ENCODE assay signal across 7 cellular contexts in the genomic region with DNA sequence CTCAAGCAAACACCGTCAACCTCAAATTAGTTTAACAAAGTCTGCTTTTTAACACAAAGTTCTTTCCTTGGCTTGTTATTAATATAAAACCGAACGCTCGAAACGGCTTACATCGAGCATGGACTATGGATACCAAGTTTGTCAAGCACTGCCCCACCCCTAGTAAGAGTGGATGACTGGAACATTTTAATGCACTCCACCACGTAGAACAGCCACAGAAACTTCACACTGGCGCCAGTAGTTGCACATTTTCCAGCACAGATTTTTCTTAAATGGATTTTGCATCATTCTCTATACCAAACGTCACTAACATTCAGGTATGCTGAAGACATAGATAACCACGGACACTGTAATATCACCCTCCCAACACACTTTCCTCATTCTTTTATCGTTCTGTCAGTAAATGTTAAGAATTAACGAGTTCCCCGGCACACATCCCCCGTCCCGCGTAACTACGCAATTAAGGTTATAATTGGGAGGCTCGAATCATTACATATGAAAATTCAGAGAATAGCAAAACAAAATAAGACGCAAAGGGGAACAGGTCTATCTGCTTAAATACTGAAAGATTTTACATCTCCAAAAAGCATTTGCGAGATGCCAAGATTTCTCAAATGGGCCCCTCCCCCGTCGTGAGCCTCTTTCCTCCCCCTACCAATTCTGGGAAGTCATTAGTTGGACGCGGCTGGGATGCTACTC. TPM values are rescaled to one million over a fixed set of nuclear protein-coding genes. Genes with fewer than 3 reads are reported as not detected.
DNase-seq lines count a peak whose midpoint lies in the region; ATAC-seq and TF ChIP-seq lines count a peak whose summit lies in the region.

No MANE protein-coding gene starts in this region.

- no peaks in the 10 kb centered on the region for H3K9me3 ChIP-seq in OCI-LY1 (ENCODE audit: low read length)
- no peaks in the 10 kb centered on the region for H3K9me3 ChIP-seq in right lobe of liver

- H3F3A ChIP-seq in OCI-LY1 (ENCODE audit: insufficient read depth, low read length) = no peaks in the 10 kb centered on the region

- peak; percentile 53 for TF ChIP-seq POLR2A in right lobe of liver (IDR thresholded peaks at IDR 0.05)

- H3K79me2 ChIP-seq in OCI-LY1 (ENCODE audit: insufficient read depth, low read length) = no peaks in the 10 kb centered on the region

- H3K9me2 ChIP-seq in OCI-LY1 (ENCODE audit: low read depth, low read length) = no peaks in the 10 kb centered on the region

- TF ChIP-seq CTCF in GM10266 (IDR thresholded peaks at IDR 0.05; ENCODE audit: control insufficient read depth, insufficient read depth, low read depth, missing control alignments) (no peak), OCI-LY1 (IDR thresholded peaks at IDR 0.05; ENCODE audit: low read length) (no peak), right lobe of liver (IDR thresholded peaks at IDR 0.05) (no peak)

- peak; percentile 36 to 50 (median 44) for ATAC-seq in right lobe of liver
- no peak for ATAC-seq in HG02938 (IDR thresholded peaks at IDR 0.05; ENCODE audit: unreplicated experiment)

- no peaks in the 10 kb centered on the region for H4K20me1 ChIP-seq in OCI-LY1 (ENCODE audit: insufficient read depth, low read length)

- peak overlapping the region; percentile 23; the same call in 1 of the 2 replicates for H3K9ac ChIP-seq in OCI-LY1 (ENCODE audit: low read length)

- H3K27me3 ChIP-seq in OCI-LY1 (ENCODE audit: insufficient read depth, low read length) = peaks cover 8% of the 10 kb centered on the region; the same call in 1 of the 2 replicates
- no peaks in the 10 kb centered on the region for H3K27me3 ChIP-seq in right lobe of liver

- intact Hi-C loops in right lobe of liver (cut with DNase I) = loop anchor here in 1 of 2 donors (10.0 kb wide), 1 partner anchor 125 kb away; no protein-coding TSS in a partner anchor

- 2% methylated on average over 22 of the region's 24 CpGs for WGBS in right lobe of liver (ENCODE audit: insufficient coverage, low coverage, low lambda C conversion rate, missing lambda C conversion rate)

- H3K4me1 ChIP-seq in OCI-LY1 (ENCODE audit: insufficient read depth, low read length, severe bottlenecking) (peaks cover 11% of the 10 kb centered on the region), right lobe of liver (peaks cover 0 to 28% (median 9%) of the 10 kb centered on the region in 4 donors)

- DNase-seq in GM10266 (ENCODE audit: extremely low spot score) (peak; percentile 12), right lobe of liver (no peak), superior temporal gyrus (ENCODE audit: extremely low spot score) (peak; percentile 80), NCI-H2029 treated with DMSO at 0.1 percent for 48 hours (lab: John Stamatoyannopoulos, UW) (no peak)

- peak overlapping the region; percentile 65 for H3K4me3 ChIP-seq in OCI-LY1 (ENCODE audit: low read depth, low read length, poor library complexity, severe bottlenecking)
- H3K4me3 ChIP-seq in right lobe of liver = peak overlapping the region; percentile 74 to 88 (median 76)

- H2AFZ ChIP-seq in OCI-LY1 (ENCODE audit: low read length) = no peak overlapping the region

- H3K36me3 ChIP-seq in OCI-LY1 (ENCODE audit: insufficient read depth, low read length) = no peaks in the 10 kb centered on the region
- peaks cover 0 to 7% (median 0%) of the 10 kb centered on the region in 4 donors for H3K36me3 ChIP-seq in right lobe of liver

- H3K4me2 ChIP-seq in OCI-LY1 (ENCODE audit: low read length) = peak overlapping the region; percentile 86

- H3K27ac ChIP-seq in OCI-LY1 (ENCODE audit: low read depth, low read length, poor library complexity, severe bottlenecking) (no peak overlapping the region), cingulate gyrus (ENCODE audit: low read depth, low read length) (peak overlapping the region; percentile 95), right lobe of liver (peak overlapping the region; percentile 96 to 98 (median 98))

RNA-seq across cellular contexts. Expression of gene FERMT2, which starts 1.0 kb away (rescaled TPM):
- 10 to 100 TPM; 40.4 to 64.5 (median 53.3) TPM for total RNA-seq in right lobe of liver

Comparison
In these comparisons a context has a peak if more than half of its experiments do, and no peak if none do; other contexts are left out.
1. DNase-seq: peak in GM10266 (single experiment) and superior temporal gyrus (single experiment); none in right lobe of liver (0 of 3) and NCI-H2029 treated with DMSO at 0.1 percent for 48 hours (single experiment).